In genomic region chr6:15491986-15492269, GRCh38 we compare ENCODE assay signal across 18 cellular contexts.
A peak's percentile ranks its signal among the peaks of the same experiment; 100 is the strongest.
DNase-seq lines count a peak whose midpoint lies in the region; ATAC-seq and TF ChIP-seq lines count a peak whose summit lies in the region.
"Had no signal": no experiment of that assay in that cellular context is flagged by ENCODE, and none has a peak within 500 bp of the region (broad histone marks: within the 10 kb centered on the region; RNA-seq: fewer than 3 reads in every experiment).

No MANE protein-coding gene starts in this region.

- H2AFZ ChIP-seq in H9 (ENCODE audit: low read length), result no peak overlapping the region
- H2AFZ ChIP-seq: hepatocyte had no signal

- in situ Hi-C loops in gastrocnemius medialis (cut with MboI; ENCODE audit: low sequenced_read_pairs in 4 of 4), result loop anchor here in 2 of 4 donors (5.0 to 25.0 kb wide), 4 partner anchors 230 to 1280 kb away; no protein-coding TSS in a partner anchor

- H3K36me3 ChIP-seq in gastrocnemius medialis, result peaks cover 0 to 31% of the 10 kb centered on the region in 2 donors
- H3K36me3 ChIP-seq: colonic mucosa, HAP-1 had no signal

- H3K9me3 ChIP-seq in H9 (ENCODE audit: control insufficient read depth, low read depth, low read length), result no peaks in the 10 kb centered on the region
- H3K9me3 ChIP-seq in gastrocnemius medialis, result no peaks in the 10 kb centered on the region
- H3K9me3 ChIP-seq: A549, colonic mucosa, HAP-1, lower lobe of right lung had no signal

- intact Hi-C loops in activated CD4-positive, alpha-beta T cell treated with anti-CD3 and anti-CD28 coated beads, Interleukin-2, amount 10 ng/mL, durations not matched to agents 24 days and 14 days (cut with micrococcal nuclease), result loop anchor here (1.0 to 5.0 kb wide), 4 partner anchors 131 to 1280 kb away; no protein-coding TSS in a partner anchor
- intact Hi-C loops in dendritic cell treated with granulocyte-macrophage colony-stimulating factor and Interleukin-4, amounts not matched to agents 40 ng/mL and 50 ng/mL, for 4 days (cut with micrococcal nuclease), result loop anchor here (2.0 to 5.0 kb wide), 3 partner anchors 17 to 240 kb away; no protein-coding TSS in a partner anchor
- intact Hi-C loops in gastrocnemius medialis (cut with DNase I; ENCODE audit: low total_unique reads), result loop anchor here (2.0 to 10.0 kb wide), 4 partner anchors 49 to 1280 kb away; partner anchors contain the start of gene JARID2
- intact Hi-C loops in lower leg skin (cut with DNase I; ENCODE audit: low total_unique reads), result no loop called here

- H2BK12ac ChIP-seq in H9 (ENCODE audit: insufficient read length, low read depth, low read length), result no peak overlapping the region

- WGBS in H9 (ENCODE audit: extremely low coverage, insufficient read length, low lambda C conversion rate), result no CpG with 5 or more reads among the region's 5 CpGs
- WGBS in lower leg skin, 2 donors, result 70 to 81% methylated on average over 5 of the region's 5 CpGs

- no peak for DNase-seq in activated CD4-positive, alpha-beta T cell treated with anti-CD3 and anti-CD28 coated beads, Interleukin-2, amount 10 ng/mL, durations not matched to agents 24 days and 14 days
- no peak for DNase-seq in activated CD4-positive, alpha-beta T cell treated with anti-CD3 and anti-CD28 coated beads for 48 hours
- DNase-seq in H9 (no peak), gastrocnemius medialis (no peak), lower leg skin (ENCODE audit: low spot score in 2 of 2) (no peak)
- no peak for DNase-seq in stimulated activated CD8-positive, alpha-beta memory T cell treated with anti-CD3 and anti-CD28 coated beads, Interleukin-4, amount 100 ng/mL, for 48 hours

- H3K79me1 ChIP-seq in H9 (ENCODE audit: insufficient read depth, low read depth, low read length, poor library complexity, severe bottlenecking), result peaks cover 22% of the 10 kb centered on the region

- no peak overlapping the region for H2BK5ac ChIP-seq in H9 (ENCODE audit: insufficient read length, low read length)

- H3K18ac ChIP-seq in H9 (ENCODE audit: insufficient read length, low read depth, low read length), result no peak overlapping the region

- TF ChIP-seq POLR2A in gastrocnemius medialis (IDR thresholded peaks at IDR 0.05) (no peak), lower leg skin (IDR thresholded peaks at IDR 0.05) (no peak)

- H3K27me3 Mint-ChIP-seq in activated CD4-positive, alpha-beta T cell treated with anti-CD3 and anti-CD28 coated beads, Interleukin-2, amount 10 ng/mL, durations not matched to agents 24 days and 14 days, result no peaks in the 10 kb centered on the region
- no peaks in the 10 kb centered on the region; the same call in none of the 2 replicates for H3K27me3 Mint-ChIP-seq in H9 (ENCODE audit: low read depth)
- no peaks in the 10 kb centered on the region for H3K27me3 Mint-ChIP-seq in dendritic cell treated with granulocyte-macrophage colony-stimulating factor and Interleukin-4, amounts not matched to agents 40 ng/mL and 50 ng/mL, for 4 days
- H3K27me3 Mint-ChIP-seq: activated naive CD8-positive, alpha-beta T cell treated with anti-CD3 and anti-CD28 coated beads for 36 hours; IgD-negative memory B cell; T-helper 17 cell had no signal

- TF ChIP-seq CTCF in H9 (conservative IDR thresholded peaks at IDR 0.05) (no peak), gastrocnemius medialis (IDR thresholded peaks at IDR 0.05 in 4 of 5, conservative IDR thresholded peaks at IDR 0.05 in 1 of 5) (no peak), lower leg skin (IDR thresholded peaks at IDR 0.05) (no peak)

- H3K27me3 ChIP-seq in H9 (ENCODE audit: insufficient read depth, low read length) (no peaks in the 10 kb centered on the region), gastrocnemius medialis (no peaks in the 10 kb centered on the region)
- H3K27me3 ChIP-seq: brain microvascular endothelial cell, colonic mucosa, hepatocyte had no signal

- H3K4me1 ChIP-seq in H9 (ENCODE audit: insufficient read depth, low read length) (peaks cover 36% of the 10 kb centered on the region; the same call in 1 of the 2 replicates), gastrocnemius medialis (peaks cover 38 to 45% of the 10 kb centered on the region in 2 donors)
- H3K4me1 ChIP-seq: A549, colonic mucosa had no signal

- no peak overlapping the region for H3T11ph ChIP-seq in H9 (ENCODE audit: low read length)

- no peak overlapping the region for H3K56ac ChIP-seq in H9 (ENCODE audit: insufficient read length, low read depth, low read length)

- no peak overlapping the region for H4K8ac ChIP-seq in H9 (replicated peaks; ENCODE audit: insufficient read length, low read depth, low read length)

- H3K4me1 Mint-ChIP-seq in activated CD4-positive, alpha-beta T cell treated with anti-CD3 and anti-CD28 coated beads, Interleukin-2, amount 10 ng/mL, durations not matched to agents 24 days and 14 days, result peaks cover 38% of the 10 kb centered on the region
- peaks cover 61 to 67% of the 10 kb centered on the region in 2 experiments for H3K4me1 Mint-ChIP-seq in H9
- peaks cover 65% of the 10 kb centered on the region for H3K4me1 Mint-ChIP-seq in dendritic cell treated with granulocyte-macrophage colony-stimulating factor and Interleukin-4, amounts not matched to agents 40 ng/mL and 50 ng/mL, for 4 days (ENCODE audit: low read depth)

- no peak overlapping the region for H3K9ac ChIP-seq in H9 (ENCODE audit: extremely low read depth, insufficient read length, low read length)

- no peaks in the 10 kb centered on the region for H3K23me2 ChIP-seq in H9 (ENCODE audit: insufficient read length, low read depth, low read length, poor library complexity, severe bottlenecking)

- no peak overlapping the region for H4K91ac ChIP-seq in H9 (ENCODE audit: insufficient read length, low read depth, low read length)

- H2AK5ac ChIP-seq in H9 (ENCODE audit: insufficient read length, low read length), result no peak overlapping the region

- peaks cover 49% of the 10 kb centered on the region for H3K36me3 Mint-ChIP-seq in activated CD4-positive, alpha-beta T cell treated with anti-CD3 and anti-CD28 coated beads, Interleukin-2, amount 10 ng/mL, durations not matched to agents 24 days and 14 days (ENCODE audit: low read depth)
- peaks cover 52 to 70% (median 61%) of the 10 kb centered on the region in 3 experiments for H3K36me3 Mint-ChIP-seq in H9 (ENCODE audit: insufficient read depth in 1 of 3, low read depth in 3 of 3)
- peaks cover 92% of the 10 kb centered on the region for H3K36me3 Mint-ChIP-seq in dendritic cell treated with granulocyte-macrophage colony-stimulating factor and Interleukin-4, amounts not matched to agents 40 ng/mL and 50 ng/mL, for 4 days (ENCODE audit: low read depth)

- H3K4me3 ChIP-seq in gastrocnemius medialis, result no peak overlapping the region
- H3K4me3 ChIP-seq in lower leg skin (ENCODE audit: low read depth, poor library complexity, severe bottlenecking), result no peak overlapping the region
- H3K4me3 ChIP-seq: A549, colonic mucosa, HAP-1, hepatocyte, lower lobe of right lung had no signal

- peaks cover 39% of the 10 kb centered on the region for H3K79me2 ChIP-seq in H9 (ENCODE audit: insufficient read depth, low read length)
- H3K79me2 ChIP-seq: hepatocyte had no signal

- H2BK20ac ChIP-seq in H9 (ENCODE audit: low read depth, low read length, poor library complexity, severe bottlenecking), result no peak overlapping the region

- peak overlapping the region; percentile 74 for H3K27ac Mint-ChIP-seq in activated CD4-positive, alpha-beta T cell treated with anti-CD3 and anti-CD28 coated beads, Interleukin-2, amount 10 ng/mL, durations not matched to agents 24 days and 14 days
- H3K27ac Mint-ChIP-seq in H9, result no peak overlapping the region
- peak overlapping the region; percentile 66 for H3K27ac Mint-ChIP-seq in dendritic cell treated with granulocyte-macrophage colony-stimulating factor and Interleukin-4, amounts not matched to agents 40 ng/mL and 50 ng/mL, for 4 days

- no peak overlapping the region for H3K23ac ChIP-seq in H9 (ENCODE audit: insufficient read length, low read depth, low read length)

- no peak overlapping the region for H3K4me3 Mint-ChIP-seq in activated CD4-positive, alpha-beta T cell treated with anti-CD3 and anti-CD28 coated beads, Interleukin-2, amount 10 ng/mL, durations not matched to agents 24 days and 14 days
- peak overlapping the region; percentile 30 to 45; a peak in 1 of 5 replicates for H3K4me3 Mint-ChIP-seq in H9
- H3K4me3 Mint-ChIP-seq in dendritic cell treated with granulocyte-macrophage colony-stimulating factor and Interleukin-4, amounts not matched to agents 40 ng/mL and 50 ng/mL, for 4 days, result no peak overlapping the region
- H3K4me3 Mint-ChIP-seq: activated naive CD8-positive, alpha-beta T cell treated with anti-CD3 and anti-CD28 coated beads for 36 hours; T-helper 17 cell had no signal

- H3K14ac ChIP-seq in H9 (ENCODE audit: insufficient read depth, low read length), result no peak overlapping the region

- H2BK15ac ChIP-seq in H9 (ENCODE audit: low read depth, low read length), result no peak overlapping the region

- no peak overlapping the region for H4K5ac ChIP-seq in H9 (ENCODE audit: insufficient read length, low read depth, low read length)

- ATAC-seq in gastrocnemius medialis, result no peak
- no peak for ATAC-seq in GM21619 (IDR thresholded peaks at IDR 0.05; ENCODE audit: unreplicated experiment)

- no peaks in the 10 kb centered on the region for H4K20me1 ChIP-seq in H9 (ENCODE audit: control insufficient read depth, insufficient read depth, insufficient read length)

- no peaks in the 10 kb centered on the region for H3K9me3 Mint-ChIP-seq in activated CD4-positive, alpha-beta T cell treated with anti-CD3 and anti-CD28 coated beads, Interleukin-2, amount 10 ng/mL, durations not matched to agents 24 days and 14 days
- no peaks in the 10 kb centered on the region for H3K9me3 Mint-ChIP-seq in H9
- no peaks in the 10 kb centered on the region for H3K9me3 Mint-ChIP-seq in dendritic cell treated with granulocyte-macrophage colony-stimulating factor and Interleukin-4, amounts not matched to agents 40 ng/mL and 50 ng/mL, for 4 days
- H3K9me3 Mint-ChIP-seq: activated naive CD8-positive, alpha-beta T cell treated with anti-CD3 and anti-CD28 coated beads for 36 hours; IgD-negative memory B cell had no signal

- H3K4me2 ChIP-seq in H9 (ENCODE audit: insufficient read depth, insufficient read length, low read length), result no peak overlapping the region
- H3K4me2 ChIP-seq: A549, hepatocyte had no signal

- H2BK120ac ChIP-seq in H9 (ENCODE audit: low read depth, low read length, poor library complexity, severe bottlenecking), result no peak overlapping the region

- H3K4ac ChIP-seq in H9 (ENCODE audit: low read depth, low read length), result no peak overlapping the region

- H3K27ac ChIP-seq in H9 (ENCODE audit: insufficient read length, low read depth, low read length) (no peak overlapping the region), gastrocnemius medialis (peak overlapping the region; percentile 35 to 73 (median 62))
- H3K27ac ChIP-seq: A549, colonic mucosa, hepatocyte, HL-60 had no signal

Comparison
In these comparisons a context has a peak if more than half of its experiments do, and no peak if none do; other contexts are left out.
1. H3K27ac Mint-ChIP-seq: peak in activated CD4-positive, alpha-beta T cell treated with anti-CD3 and anti-CD28 coated beads, Interleukin-2, amount 10 ng/mL, durations not matched to agents 24 days and 14 days (single experiment) and dendritic cell treated with granulocyte-macrophage colony-stimulating factor and Interleukin-4, amounts not matched to agents 40 ng/mL and 50 ng/mL, for 4 days (single experiment); none in H9 (0 of 3).
2. H3K4me3 Mint-ChIP-seq: peak in H9 (2 of 2); none in activated CD4-positive, alpha-beta T cell treated with anti-CD3 and anti-CD28 coated beads, Interleukin-2, amount 10 ng/mL, durations not matched to agents 24 days and 14 days (single experiment) and dendritic cell treated with granulocyte-macrophage colony-stimulating factor and Interleukin-4, amounts not matched to agents 40 ng/mL and 50 ng/mL, for 4 days (single experiment).